In genomic region chr4:138078751-138079150, GRCh38 we compare ENCODE assay signal across 28 cellular contexts.
"Had no signal": no experiment of that assay in that cellular context is flagged by ENCODE, and none has a peak within 500 bp of the region (broad histone marks: within the 10 kb centered on the region; RNA-seq: fewer than 3 reads in every experiment).

No MANE protein-coding gene starts in this region.

- H3K27ac ChIP-seq: colonic mucosa, ovary, sigmoid colon, thoracic aorta, uterus had no signal

- H3K4me1 ChIP-seq: colonic mucosa, sigmoid colon, uterus had no signal

- H3K36me3 ChIP-seq: colonic mucosa, ovary, sigmoid colon, thoracic aorta, uterus had no signal

- H3K27ac Mint-ChIP-seq: activated CD4-positive, alpha-beta T cell treated with anti-CD3 and anti-CD28 coated beads for 36 hours; activated CD8-positive, alpha-beta memory T cell treated with anti-CD3 and anti-CD28 coated beads, Interleukin-2, amount 10 ng/mL, durations not matched to agents 7 days and 5 days; activated CD8-positive, alpha-beta T cell treated with anti-CD3 and anti-CD28 coated beads, Interleukin-2, amount 10 ng/mL, durations not matched to agents 7 days and 5 days; activated naive CD4-positive, alpha-beta T cell treated with anti-CD3 and anti-CD28 coated beads, Interleukin-2, amount 50 U/mL, for 72 hours; activated T-cell treated with anti-CD3 and anti-CD28 coated beads, Interleukin-2, amount 50 U/mL, for 72 hours; memory B cell; naive thymus-derived CD4-positive, alpha-beta T cell; progenitor cell of endocrine pancreas; stimulated activated effector memory CD8-positive, alpha-beta T cell treated with anti-CD3 and anti-CD28 coated beads, Interleukin-12 subunit alpha, Interleukin-12 subunit beta, amount 100 ng/mL, for 72 hours; stimulated activated naive CD8-positive, alpha-beta T cell treated with anti-CD3 and anti-CD28 coated beads, Interleukin-15, Interleukin-2, amounts not matched to agents 100 ng/mL and 50 ng/mL, for 24 hours; T-helper 2 cell treated with Interferon-gamma antibody and Interleukin-4, amounts not matched to agents 5 μg/mL and 100 μg/mL, for 36 hours; type B pancreatic cell had no signal

- H3K9me3 ChIP-seq: colonic mucosa, ovary, sigmoid colon, thoracic aorta, uterus had no signal

- H3K4me3 ChIP-seq: colonic mucosa, ovary, sigmoid colon, thoracic aorta, uterus had no signal

- H3K4me1 Mint-ChIP-seq: activated CD4-positive, alpha-beta T cell treated with anti-CD3 and anti-CD28 coated beads for 36 hours; activated CD8-positive, alpha-beta memory T cell treated with anti-CD3 and anti-CD28 coated beads, Interleukin-2, amount 10 ng/mL, durations not matched to agents 7 days and 5 days; naive thymus-derived CD4-positive, alpha-beta T cell; stimulated activated effector memory CD8-positive, alpha-beta T cell treated with anti-CD3 and anti-CD28 coated beads, Interleukin-12 subunit alpha, Interleukin-12 subunit beta, amount 100 ng/mL, for 72 hours had no signal

- H3K36me3 Mint-ChIP-seq: activated CD8-positive, alpha-beta memory T cell treated with anti-CD3 and anti-CD28 coated beads, Interleukin-2, amount 10 ng/mL, durations not matched to agents 7 days and 5 days; activated naive CD4-positive, alpha-beta T cell treated with anti-CD3 and anti-CD28 coated beads, Interleukin-2, amount 50 U/mL, for 72 hours; memory B cell; naive thymus-derived CD4-positive, alpha-beta T cell; stimulated activated effector memory CD8-positive, alpha-beta T cell treated with anti-CD3 and anti-CD28 coated beads, Interleukin-12 subunit alpha, Interleukin-12 subunit beta, amount 100 ng/mL, for 72 hours; type B pancreatic cell had no signal

- DNase-seq: activated CD4-positive, alpha-beta T cell treated with anti-CD3 and anti-CD28 coated beads for 36 hours; activated CD4-positive, CD25-positive, alpha-beta regulatory T cell; activated CD8-positive, alpha-beta memory T cell treated with anti-CD3 and anti-CD28 coated beads, Interleukin-2, amount 10 ng/mL, durations not matched to agents 7 days and 5 days; activated CD8-positive, alpha-beta T cell treated with anti-CD3 and anti-CD28 coated beads, Interleukin-2, amount 10 ng/mL, durations not matched to agents 7 days and 5 days; activated naive CD4-positive, alpha-beta T cell; activated T-cell treated with anti-CD3 and anti-CD28 coated beads, Interleukin-2, amount 50 U/mL, for 72 hours; anterior cingulate cortex; cerebellar nuclear complex; colonic mucosa; effector CD8-positive, alpha-beta T cell; glutamatergic neuron; hippocampal formation; left cardiac atrium; midbrain; naive thymus-derived CD4-positive, alpha-beta T cell; ovary; sigmoid colon; stimulated activated CD4-positive, alpha-beta T cell treated with anti-CD3 and anti-CD28 coated beads, Interleukin-4, amount 100 ng/mL, for 24 hours; T-helper 1 cell; uterus had no signal

- ATAC-seq: activated CD4-positive, alpha-beta T cell treated with anti-CD3 and anti-CD28 coated beads for 36 hours; activated CD8-positive, alpha-beta memory T cell treated with anti-CD3 and anti-CD28 coated beads, Interleukin-2, amount 10 ng/mL, durations not matched to agents 7 days and 5 days; activated CD8-positive, alpha-beta T cell treated with anti-CD3 and anti-CD28 coated beads, Interleukin-2, amount 10 ng/mL, durations not matched to agents 7 days and 5 days; activated naive CD4-positive, alpha-beta T cell treated with anti-CD3 and anti-CD28 coated beads, Interleukin-2, amount 50 U/mL, for 72 hours; activated T-cell treated with anti-CD3 and anti-CD28 coated beads, Interleukin-2, amount 50 U/mL, for 72 hours; left cardiac atrium; naive thymus-derived CD4-positive, alpha-beta T cell; stimulated activated effector memory CD8-positive, alpha-beta T cell treated with anti-CD3 and anti-CD28 coated beads, Interleukin-12 subunit alpha, Interleukin-12 subunit beta, amount 100 ng/mL, for 72 hours had no signal

- H3K27me3 ChIP-seq: colonic mucosa, ovary, sigmoid colon, uterus had no signal

- H3K27me3 Mint-ChIP-seq: activated CD8-positive, alpha-beta memory T cell treated with anti-CD3 and anti-CD28 coated beads, Interleukin-2, amount 10 ng/mL, durations not matched to agents 7 days and 5 days; memory B cell; progenitor cell of endocrine pancreas; type B pancreatic cell had no signal

- H3K9me3 Mint-ChIP-seq: activated naive CD4-positive, alpha-beta T cell treated with anti-CD3 and anti-CD28 coated beads, Interleukin-2, amount 50 U/mL, for 72 hours; activated T-cell treated with anti-CD3 and anti-CD28 coated beads, Interleukin-2, amount 50 U/mL, for 72 hours; memory B cell; stimulated activated naive CD8-positive, alpha-beta T cell treated with anti-CD3 and anti-CD28 coated beads, Interleukin-15, Interleukin-2, amounts not matched to agents 100 ng/mL and 50 ng/mL, for 24 hours; T-helper 2 cell treated with Interferon-gamma antibody and Interleukin-4, amounts not matched to agents 5 μg/mL and 100 μg/mL, for 36 hours; type B pancreatic cell had no signal

- H3K4me3 Mint-ChIP-seq: activated CD4-positive, alpha-beta T cell treated with anti-CD3 and anti-CD28 coated beads for 36 hours; activated CD8-positive, alpha-beta memory T cell treated with anti-CD3 and anti-CD28 coated beads, Interleukin-2, amount 10 ng/mL, durations not matched to agents 7 days and 5 days; activated CD8-positive, alpha-beta T cell treated with anti-CD3 and anti-CD28 coated beads, Interleukin-2, amount 10 ng/mL, durations not matched to agents 7 days and 5 days; activated T-cell treated with anti-CD3 and anti-CD28 coated beads, Interleukin-2, amount 50 U/mL, for 72 hours; memory B cell; naive thymus-derived CD4-positive, alpha-beta T cell; stimulated activated effector memory CD8-positive, alpha-beta T cell treated with anti-CD3 and anti-CD28 coated beads, Interleukin-12 subunit alpha, Interleukin-12 subunit beta, amount 100 ng/mL, for 72 hours; stimulated activated naive CD8-positive, alpha-beta T cell treated with anti-CD3 and anti-CD28 coated beads, Interleukin-15, Interleukin-2, amounts not matched to agents 100 ng/mL and 50 ng/mL, for 24 hours; T-helper 2 cell treated with Interferon-gamma antibody and Interleukin-4, amounts not matched to agents 5 μg/mL and 100 μg/mL, for 36 hours; type B pancreatic cell had no signal
